25 cellular contexts compared by ENCODE assay signal in genomic region chr12:73053903-73054302, GRCh38.
"Had no signal": no experiment of that assay in that cellular context is flagged by ENCODE, and none has a peak within 500 bp of the region (broad histone marks: within the 10 kb centered on the region; RNA-seq: fewer than 3 reads in every experiment).

No MANE protein-coding gene starts in this region.

- ATAC-seq: heart right ventricle; left cardiac atrium; left lung; mucosa of descending colon; natural killer cell treated with Interleukin-12 subunit alpha and Interleukin-12 subunit beta and Interleukin-15 and Interleukin-18, amount 100 ng/mL, for 72 hours; sciatic nerve had no signal

- H3K4me3 ChIP-seq: esophagus squamous epithelium, heart right ventricle, left lung, mucosa of descending colon, neural progenitor cell, smooth muscle cell, stomach, thyroid gland, vagina had no signal

- DNase-seq: dermis blood vessel endothelial cell; effector memory CD4-positive, alpha-beta T cell; esophagus squamous epithelium; foreskin melanocyte; glutamatergic neuron; heart right ventricle; hippocampal formation; left cardiac atrium; left lung; mesenchymal stem cell; mucosa of descending colon; naive B cell; stimulated activated CD4-positive, alpha-beta T cell treated with anti-CD3 and anti-CD28 coated beads, Interleukin-12 subunit alpha, Interleukin-12 subunit beta, amount 100 ng/mL, for 4 hours; stimulated activated CD4-positive, alpha-beta T cell treated with anti-CD3 and anti-CD28 coated beads, Interleukin-1b, Interleukin-23, amount 100 ng/mL, for 48 hours; stimulated activated CD4-positive, alpha-beta T cell treated with anti-CD3 and anti-CD28 coated beads, Interleukin-4, amount 100 ng/mL, for 1 hour; stimulated activated CD8-positive, alpha-beta memory T cell treated with anti-CD3 and anti-CD28 coated beads, Interleukin-4, amount 100 ng/mL, for 48 hours; stimulated activated naive CD4-positive, alpha-beta T cell treated with Interleukin-2 at 50 U/mL for 16 hours; stomach; thyroid gland; trophoblast cell had no signal
